In the genomic region with DNA sequence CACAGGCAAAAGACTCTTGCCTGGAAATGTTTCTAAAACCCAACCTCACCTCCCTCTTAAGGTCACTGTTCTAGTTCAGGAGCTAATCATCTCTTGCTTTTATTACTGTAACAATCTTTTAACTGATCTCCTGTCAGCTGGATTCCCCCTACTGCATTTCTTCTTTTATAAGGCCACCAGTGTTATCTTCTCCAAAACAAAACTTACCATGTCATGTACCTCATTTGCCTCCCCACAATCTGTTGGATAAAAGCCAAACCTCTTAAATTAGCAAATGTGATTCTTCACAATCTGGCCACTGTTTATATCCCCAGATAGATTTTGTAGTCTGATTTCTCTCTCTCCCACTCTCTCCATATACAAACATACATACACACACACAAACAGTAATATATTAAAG, we compare ENCODE assay signal across 1 cellular context.
TF ChIP-seq lines count a peak whose summit lies in the region.

No MANE protein-coding gene starts in this region.

TF ChIP-seq in K562, 482 proteins besides CTCF, POLR2A, EP300 and RAD21 (continued from another document):
- TF ChIP-seq, protein P1, sequence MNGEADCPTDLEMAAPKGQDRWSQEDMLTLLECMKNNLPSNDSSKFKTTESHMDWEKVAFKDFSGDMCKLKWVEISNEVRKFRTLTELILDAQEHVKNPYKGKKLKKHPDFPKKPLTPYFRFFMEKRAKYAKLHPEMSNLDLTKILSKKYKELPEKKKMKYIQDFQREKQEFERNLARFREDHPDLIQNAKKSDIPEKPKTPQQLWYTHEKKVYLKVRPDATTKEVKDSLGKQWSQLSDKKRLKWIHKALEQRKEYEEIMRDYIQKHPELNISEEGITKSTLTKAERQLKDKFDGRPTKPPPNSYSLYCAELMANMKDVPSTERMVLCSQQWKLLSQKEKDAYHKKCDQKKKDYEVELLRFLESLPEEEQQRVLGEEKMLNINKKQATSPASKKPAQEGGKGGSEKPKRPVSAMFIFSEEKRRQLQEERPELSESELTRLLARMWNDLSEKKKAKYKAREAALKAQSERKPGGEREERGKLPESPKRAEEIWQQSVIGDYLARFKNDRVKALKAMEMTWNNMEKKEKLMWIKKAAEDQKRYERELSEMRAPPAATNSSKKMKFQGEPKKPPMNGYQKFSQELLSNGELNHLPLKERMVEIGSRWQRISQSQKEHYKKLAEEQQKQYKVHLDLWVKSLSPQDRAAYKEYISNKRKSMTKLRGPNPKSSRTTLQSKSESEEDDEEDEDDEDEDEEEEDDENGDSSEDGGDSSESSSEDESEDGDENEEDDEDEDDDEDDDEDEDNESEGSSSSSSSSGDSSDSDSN (IDR thresholded peaks at IDR 0.05; ENCODE audit: borderline replicate concordance in 1 of 2, low read depth in 2 of 2, low read length in 2 of 2), result no peak
